22 cellular contexts compared by ENCODE assay signal in the genomic region with DNA sequence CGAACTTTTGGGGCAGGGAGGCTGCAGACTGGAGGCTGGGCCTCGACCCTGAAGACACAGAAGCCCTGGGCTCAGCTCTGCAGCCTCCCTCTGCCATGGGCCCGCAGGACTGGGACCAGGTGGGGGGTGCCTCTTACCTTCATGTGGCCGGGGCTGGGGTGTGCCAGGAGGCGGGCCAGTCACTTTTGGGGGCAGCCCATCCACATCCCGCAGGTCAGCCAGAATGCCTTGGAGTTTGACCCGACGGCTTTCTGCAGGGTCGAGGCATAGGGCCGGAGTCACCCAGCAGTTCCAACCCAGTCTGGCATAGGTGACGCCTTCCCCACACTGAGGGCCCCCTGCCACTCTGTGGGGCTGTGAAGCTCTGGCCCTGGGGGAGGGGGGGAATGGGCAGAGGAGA. TPM values are rescaled to one million over a fixed set of nuclear protein-coding genes. Genes with fewer than 3 reads are reported as not detected.
DNase-seq lines count a peak whose midpoint lies in the region; ATAC-seq, FAIRE-seq and TF ChIP-seq lines count a peak whose summit lies in the region.
"Had no signal": no experiment of that assay in that cellular context is flagged by ENCODE, and none has a peak within 500 bp of the region (broad histone marks: within the 10 kb centered on the region; RNA-seq: fewer than 3 reads in every experiment).

No MANE protein-coding gene starts in this region.

- TF ChIP-seq CTCF in activated CD8-positive, alpha-beta T cell treated with anti-CD3 and anti-CD28 coated beads for 36 hours (IDR thresholded peaks at IDR 0.05), result no peak
- TF ChIP-seq CTCF in kidney (IDR thresholded peaks at IDR 0.05; ENCODE audit: borderline replicate concordance, extremely low read depth, insufficient read depth), result no peak

- H3K27me3 ChIP-seq in NT2/D1 (ENCODE audit: insufficient read depth, insufficient read length), result no peaks in the 10 kb centered on the region
- H3K27me3 ChIP-seq: ascending aorta, tibial artery had no signal

- peaks cover 65% of the 10 kb centered on the region for H3K36me3 Mint-ChIP-seq in activated CD8-positive, alpha-beta T cell treated with anti-CD3 and anti-CD28 coated beads, Interleukin-2, amount 10 ng/mL, durations not matched to agents 7 days and 5 days (ENCODE audit: low read depth)
- peaks cover 41% of the 10 kb centered on the region for H3K36me3 Mint-ChIP-seq in activated CD8-positive, alpha-beta T cell treated with anti-CD3 and anti-CD28 coated beads for 36 hours (ENCODE audit: low read depth)
- H3K36me3 Mint-ChIP-seq in activated CD4-positive, alpha-beta T cell treated with anti-CD3 and anti-CD28 coated beads for 36 hours (ENCODE audit: low read depth), result peaks cover 41% of the 10 kb centered on the region

- no peak for ATAC-seq in activated CD8-positive, alpha-beta T cell treated with anti-CD3 and anti-CD28 coated beads, Interleukin-2, amount 10 ng/mL, durations not matched to agents 7 days and 5 days
- no peak for ATAC-seq in activated CD8-positive, alpha-beta T cell treated with anti-CD3 and anti-CD28 coated beads for 36 hours
- ATAC-seq in activated CD4-positive, alpha-beta T cell treated with anti-CD3 and anti-CD28 coated beads for 36 hours, result no peak
- ATAC-seq: effector memory CD8-positive, alpha-beta T cell; sciatic nerve had no signal

- peaks cover 44% of the 10 kb centered on the region for H3K4me1 Mint-ChIP-seq in activated CD8-positive, alpha-beta T cell treated with anti-CD3 and anti-CD28 coated beads, Interleukin-2, amount 10 ng/mL, durations not matched to agents 7 days and 5 days (ENCODE audit: low read depth)
- H3K4me1 Mint-ChIP-seq in activated CD8-positive, alpha-beta T cell treated with anti-CD3 and anti-CD28 coated beads for 36 hours (ENCODE audit: low read depth), result peaks cover 11% of the 10 kb centered on the region
- peaks cover 22% of the 10 kb centered on the region for H3K4me1 Mint-ChIP-seq in activated CD4-positive, alpha-beta T cell treated with anti-CD3 and anti-CD28 coated beads for 36 hours

- no peak for FAIRE-seq in kidney (lab: Jason Lieb, UNC)

- no peak overlapping the region for H3K4me3 Mint-ChIP-seq in activated CD8-positive, alpha-beta T cell treated with anti-CD3 and anti-CD28 coated beads, Interleukin-2, amount 10 ng/mL, durations not matched to agents 7 days and 5 days
- H3K4me3 Mint-ChIP-seq in activated CD8-positive, alpha-beta T cell treated with anti-CD3 and anti-CD28 coated beads for 36 hours, result no peak overlapping the region
- H3K4me3 Mint-ChIP-seq in activated CD4-positive, alpha-beta T cell treated with anti-CD3 and anti-CD28 coated beads for 36 hours, result no peak overlapping the region
- H3K4me3 Mint-ChIP-seq: effector memory CD8-positive, alpha-beta T cell; H9; T-helper 2 cell treated with Interferon-gamma antibody and Interleukin-4, amounts not matched to agents 5 μg/mL and 100 μg/mL, for 36 hours had no signal

- H3K9me3 ChIP-seq in NT2/D1 (ENCODE audit: insufficient read depth, low read length) (no peaks in the 10 kb centered on the region), kidney (ENCODE audit: control insufficient read depth in 1 of 2, low read length in 2 of 2) (no peaks in the 10 kb centered on the region)
- H3K9me3 ChIP-seq: ascending aorta, tibial artery had no signal

- H3K27ac ChIP-seq in kidney (ENCODE audit: low read depth in 2 of 2, low read length in 2 of 2) (peak overlapping the region in 1 of 2 donors; percentile 9), substantia nigra (ENCODE audit: low read depth, low read length, poor library complexity, severe bottlenecking) (peak overlapping the region; percentile 17)
- H3K27ac ChIP-seq: 22Rv1, ascending aorta, SK-N-MC, tibial artery had no signal

- H3K9ac ChIP-seq in NT2/D1 (ENCODE audit: insufficient read length, low read depth), result peak overlapping the region; percentile 42
- H3K9ac ChIP-seq in kidney (ENCODE audit: low read length in 2 of 2), result no peak overlapping the region

- peaks cover 38% of the 10 kb centered on the region for H3K4me1 ChIP-seq in NT2/D1 (ENCODE audit: insufficient read depth, insufficient read length)
- peaks cover 0 to 10% of the 10 kb centered on the region in 2 donors for H3K4me1 ChIP-seq in kidney (ENCODE audit: control insufficient read depth in 1 of 2, insufficient read depth in 1 of 2, low read depth in 1 of 2, low read length in 2 of 2)
- H3K4me1 ChIP-seq: ascending aorta had no signal

- DNase-seq in activated CD8-positive, alpha-beta T cell treated with anti-CD3 and anti-CD28 coated beads, Interleukin-2, amount 10 ng/mL, durations not matched to agents 7 days and 5 days, result no peak
- DNase-seq in activated CD8-positive, alpha-beta T cell treated with anti-CD3 and anti-CD28 coated beads for 36 hours, result no peak
- no peak for DNase-seq in NT2/D1 (ENCODE audit: low read depth, low spot score)
- DNase-seq in kidney, result peak; percentile 78
- DNase-seq in substantia nigra (lab: John Stamatoyannopoulos, UW), result no peak
- DNase-seq in activated CD4-positive, alpha-beta T cell treated with anti-CD3 and anti-CD28 coated beads for 36 hours, result no peak
- DNase-seq in DMS153 treated with DMSO at 0.1 percent for 48 hours (lab: John Stamatoyannopoulos, UW; ENCODE audit: unreplicated experiment), result no peak
- no peak for DNase-seq in NOMO-1 treated with dmso at 0.1 percent for 144 hours (lab: John Stamatoyannopoulos, UW; ENCODE audit: unreplicated experiment)
- DNase-seq: activated CD4-positive, alpha-beta T cell treated with anti-CD3 and anti-CD28 coated beads, Interleukin-2, amount 50 U/mL, for 4 hours; AML-193; COR-L47; effector memory CD8-positive, alpha-beta T cell; H9; NCI-H1105 treated with DMSO at 0.1 percent for 48 hours; NCI-H2081 treated with DMSO at 0.1 percent for 48 hours; NCI-H446; tibial artery had no signal

- CTCF ChIA-PET in activated CD8-positive, alpha-beta T cell treated with anti-CD3 and anti-CD28 coated beads, Interleukin-2, amount 10 ng/mL, durations not matched to agents 7 days and 5 days (lab: Charles Lee), result interaction anchor here (0.7 to 5.1 kb wide), 13 partner anchors 9 to 198 kb away, joined by 3 to 84 read pairs (median 7); partner anchors contain the start of genes DACT3, FKRP and PRKD2
- CTCF ChIA-PET in activated CD8-positive, alpha-beta T cell treated with anti-CD3 and anti-CD28 coated beads for 36 hours (lab: Charles Lee), result interaction anchor here (0.7 to 6.4 kb wide), 22 partner anchors 9 to 198 kb away, joined by 3 to 95 read pairs (median 8); partner anchors contain the start of gene PRKD2
- CTCF ChIA-PET in activated CD4-positive, alpha-beta T cell treated with anti-CD3 and anti-CD28 coated beads for 36 hours (lab: Charles Lee), result interaction anchor here (0.5 to 3.7 kb wide), 13 partner anchors 10 to 279 kb away, joined by 3 to 62 read pairs (median 4); partner anchors contain the start of genes CALM3 and DACT3

- H3K36me3 ChIP-seq in NT2/D1 (ENCODE audit: insufficient read depth, insufficient read length, low read length) (peaks cover 95% of the 10 kb centered on the region), kidney (ENCODE audit: control insufficient read depth in 1 of 2, insufficient read depth in 2 of 2, low read length in 2 of 2) (peaks cover 38 to 61% of the 10 kb centered on the region in 2 donors)

- intact Hi-C loops in activated CD8-positive, alpha-beta T cell treated with anti-CD3 and anti-CD28 coated beads for 36 hours (cut with micrococcal nuclease), result loop anchor here (10.0 kb wide), 1 partner anchor 113 kb away; no protein-coding TSS in a partner anchor
- intact Hi-C loops in kidney (cut with DNase I), result no loop called here
- intact Hi-C loops in activated CD4-positive, alpha-beta T cell treated with anti-CD3 and anti-CD28 coated beads for 36 hours (cut with DNase I, micrococcal nuclease), result loop anchor here (1.0 to 5.0 kb wide), 4 partner anchors 23 to 198 kb away; no protein-coding TSS in a partner anchor

- peak overlapping the region; percentile 60 for H3K27ac Mint-ChIP-seq in activated CD8-positive, alpha-beta T cell treated with anti-CD3 and anti-CD28 coated beads, Interleukin-2, amount 10 ng/mL, durations not matched to agents 7 days and 5 days
- H3K27ac Mint-ChIP-seq in activated CD8-positive, alpha-beta T cell treated with anti-CD3 and anti-CD28 coated beads for 36 hours, result no peak overlapping the region
- H3K27ac Mint-ChIP-seq in activated CD4-positive, alpha-beta T cell treated with anti-CD3 and anti-CD28 coated beads for 36 hours, result no peak overlapping the region

- H3K9me3 Mint-ChIP-seq in activated CD8-positive, alpha-beta T cell treated with anti-CD3 and anti-CD28 coated beads, Interleukin-2, amount 10 ng/mL, durations not matched to agents 7 days and 5 days (ENCODE audit: insufficient read depth), result no peaks in the 10 kb centered on the region
- no peaks in the 10 kb centered on the region for H3K9me3 Mint-ChIP-seq in activated CD8-positive, alpha-beta T cell treated with anti-CD3 and anti-CD28 coated beads for 36 hours
- H3K9me3 Mint-ChIP-seq in activated CD4-positive, alpha-beta T cell treated with anti-CD3 and anti-CD28 coated beads for 36 hours (ENCODE audit: low read depth), result no peaks in the 10 kb centered on the region
- H3K9me3 Mint-ChIP-seq: effector memory CD8-positive, alpha-beta T cell; H9; T-helper 2 cell treated with Interferon-gamma antibody and Interleukin-4, amounts not matched to agents 5 μg/mL and 100 μg/mL, for 36 hours had no signal

- H3K27me3 Mint-ChIP-seq in activated CD8-positive, alpha-beta T cell treated with anti-CD3 and anti-CD28 coated beads, Interleukin-2, amount 10 ng/mL, durations not matched to agents 7 days and 5 days (ENCODE audit: low read depth), result no peaks in the 10 kb centered on the region
- no peaks in the 10 kb centered on the region for H3K27me3 Mint-ChIP-seq in activated CD8-positive, alpha-beta T cell treated with anti-CD3 and anti-CD28 coated beads for 36 hours
- H3K27me3 Mint-ChIP-seq in activated CD4-positive, alpha-beta T cell treated with anti-CD3 and anti-CD28 coated beads for 36 hours, result no peaks in the 10 kb centered on the region
- H3K27me3 Mint-ChIP-seq: effector memory CD8-positive, alpha-beta T cell had no signal

- POLR2A ChIA-PET in activated CD8-positive, alpha-beta T cell treated with anti-CD3 and anti-CD28 coated beads, Interleukin-2, amount 10 ng/mL, durations not matched to agents 7 days and 5 days (lab: Charles Lee), result interaction anchor here (0.9 to 1.3 kb wide), 3 partner anchors 14 to 24 kb away, joined by 3 to 4 read pairs (median 3); no protein-coding TSS in a partner anchor
- POLR2A ChIA-PET in activated CD8-positive, alpha-beta T cell treated with anti-CD3 and anti-CD28 coated beads for 36 hours (lab: Charles Lee), result interaction anchor here (1.3 to 2.1 kb wide), 2 partner anchors 16 to 114 kb away, joined by 3 to 10 read pairs; no protein-coding TSS in a partner anchor
- POLR2A ChIA-PET in activated CD4-positive, alpha-beta T cell treated with anti-CD3 and anti-CD28 coated beads for 36 hours (lab: Charles Lee), result no interaction called here

- H3K4me3 ChIP-seq in NT2/D1 (ENCODE audit: insufficient read length, low read depth) (no peak overlapping the region), kidney (ENCODE audit: low read length in 2 of 2) (no peak overlapping the region)
- H3K4me3 ChIP-seq: ascending aorta, SK-N-MC, tibial artery had no signal

RNA-seq across cellular contexts. Expression of gene PRKD2, which starts 10.8 kb away (rescaled TPM):
- 100 to 1,000 TPM; 161 to 166 TPM for total RNA-seq in activated CD8-positive, alpha-beta T cell treated with anti-CD3 and anti-CD28 coated beads, Interleukin-2, amount 10 ng/mL, durations not matched to agents 7 days and 5 days
- total RNA-seq in activated CD8-positive, alpha-beta T cell treated with anti-CD3 and anti-CD28 coated beads for 36 hours, result 10 to 100 TPM; 81.1 to 86.0 TPM
- total RNA-seq in kidney, result 69.8 TPM
- 26.7 TPM for polyA plus RNA-seq in kidney (ENCODE audit: insufficient read depth, low read depth, low replicate concordance)
- 10 to 100 TPM; 76.0 to 78.3 TPM for total RNA-seq in activated CD4-positive, alpha-beta T cell treated with anti-CD3 and anti-CD28 coated beads for 36 hours

RNA-seq across cellular contexts. Expression of gene FKRP, which starts 18.1 kb away (rescaled TPM):
- 10 to 100 TPM; 15.3 to 18.4 TPM for total RNA-seq in activated CD8-positive, alpha-beta T cell treated with anti-CD3 and anti-CD28 coated beads, Interleukin-2, amount 10 ng/mL, durations not matched to agents 7 days and 5 days
- 10 to 100 TPM in 1 of 2 experiments, 1 to 10 TPM in 1; 7.7 to 10.1 TPM for total RNA-seq in activated CD8-positive, alpha-beta T cell treated with anti-CD3 and anti-CD28 coated beads for 36 hours
- total RNA-seq in kidney, result 20.5 TPM
- polyA plus RNA-seq in kidney (ENCODE audit: insufficient read depth, low read depth, low replicate concordance), result 11.8 TPM
- 10 to 100 TPM; 12.1 to 16.2 TPM for total RNA-seq in activated CD4-positive, alpha-beta T cell treated with anti-CD3 and anti-CD28 coated beads for 36 hours

RNA-seq across cellular contexts. Expression of gene STRN4, which starts 18.5 kb away (rescaled TPM):
- total RNA-seq in activated CD8-positive, alpha-beta T cell treated with anti-CD3 and anti-CD28 coated beads, Interleukin-2, amount 10 ng/mL, durations not matched to agents 7 days and 5 days, result 10 to 100 TPM; 79.6 to 90.2 TPM
- 10 to 100 TPM; 52.5 to 63.5 TPM for total RNA-seq in activated CD8-positive, alpha-beta T cell treated with anti-CD3 and anti-CD28 coated beads for 36 hours
- total RNA-seq in kidney, result 74.9 TPM
- polyA plus RNA-seq in kidney (ENCODE audit: insufficient read depth, low read depth, low replicate concordance), result 31.5 TPM
- total RNA-seq in activated CD4-positive, alpha-beta T cell treated with anti-CD3 and anti-CD28 coated beads for 36 hours, result 10 to 100 TPM; 56.4 to 56.8 TPM
